In the genomic region with DNA sequence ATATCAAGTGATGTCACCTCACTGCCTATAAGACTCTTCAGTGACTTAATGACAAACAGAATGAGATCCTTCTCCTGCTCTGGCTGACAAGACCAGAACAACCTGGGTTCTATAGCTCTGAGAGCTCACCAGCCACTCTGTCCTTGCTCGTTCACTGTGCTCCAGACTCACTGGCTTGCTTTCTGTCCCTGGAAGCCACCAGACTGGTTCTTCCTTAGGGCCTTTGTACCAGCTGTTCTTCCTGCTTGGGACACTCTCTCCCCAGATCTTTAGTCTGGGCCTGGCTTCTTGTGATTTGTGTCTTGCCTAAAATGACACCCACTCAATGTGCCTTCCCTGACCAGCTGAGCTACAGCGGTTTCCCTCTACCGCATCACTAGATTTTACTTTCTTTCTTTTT, we compare ENCODE assay signal across 22 cellular contexts.
DNase-seq lines count a peak whose midpoint lies in the region; ATAC-seq and TF ChIP-seq lines count a peak whose summit lies in the region.
"Had no signal": no experiment of that assay in that cellular context is flagged by ENCODE, and none has a peak within 500 bp of the region (broad histone marks: within the 10 kb centered on the region; RNA-seq: fewer than 3 reads in every experiment).

No MANE protein-coding gene starts in this region.

- no peak overlapping the region for H3K9ac ChIP-seq in mammary epithelial cell (ENCODE audit: insufficient read depth, low read length)
- H3K9ac ChIP-seq: BLaER1 had no signal

- H3K4me2 ChIP-seq in mammary epithelial cell (ENCODE audit: insufficient read depth, low read depth, low read length), result peak overlapping the region; percentile 75
- H3K4me2 ChIP-seq: BLaER1 had no signal

- dilution Hi-C loops in mammary epithelial cell (cut with HindIII; ENCODE audit: low sequenced_read_pairs), result no loop called here

- intact Hi-C loops in mammary epithelial cell (cut with micrococcal nuclease) (loop anchor here (5.0 kb wide), 2 partner anchors 37 to 302 kb away; no protein-coding TSS in a partner anchor), thyroid gland (cut with DNase I) (no loop called here)

- H3K4me3 ChIP-seq in mammary epithelial cell (replicated peaks in 1 of 3; ENCODE audit: insufficient read depth in 1 of 3, low read depth in 2 of 3, low read length in 3 of 3), result peak overlapping the region; percentile 1 to 8 (median 3)
- no peak overlapping the region for H3K4me3 ChIP-seq in thyroid gland (replicated peaks in 1 of 3)
- H3K4me3 ChIP-seq: BLaER1, heart right ventricle, tibial artery had no signal

- H4K20me1 ChIP-seq in mammary epithelial cell (ENCODE audit: insufficient read depth, low read length), result no peaks in the 10 kb centered on the region

- H3K27me3 Mint-ChIP-seq in memory B cell, result no peaks in the 10 kb centered on the region
- H3K27me3 Mint-ChIP-seq: activated naive CD8-positive, alpha-beta T cell treated with anti-CD3 and anti-CD28 coated beads, Interleukin-2, amount 10 ng/mL, durations not matched to agents 7 days and 5 days had no signal

- H3K36me3 Mint-ChIP-seq in memory B cell, result peaks cover 2% of the 10 kb centered on the region
- H3K36me3 Mint-ChIP-seq: immature natural killer cell had no signal

- H3K4me3 Mint-ChIP-seq in memory B cell, result no peak overlapping the region
- H3K4me3 Mint-ChIP-seq: activated CD8-positive, alpha-beta T cell treated with anti-CD3 and anti-CD28 coated beads, Interleukin-2, amount 10 ng/mL, durations not matched to agents 7 days and 5 days; activated naive CD8-positive, alpha-beta T cell treated with anti-CD3 and anti-CD28 coated beads, Interleukin-2, amount 10 ng/mL, durations not matched to agents 7 days and 5 days; immature natural killer cell; nephron progenitor cell; T-helper 1 cell treated with Interleukin-12 subunit alpha and Interleukin-12 subunit beta and Interleukin-4 antibody, amounts not matched to agents 30 μg/mL and 1 μg/mL, for 36 hours had no signal

- peak overlapping the region; percentile 28 for H3K27ac Mint-ChIP-seq in memory B cell
- H3K27ac Mint-ChIP-seq: activated CD8-positive, alpha-beta T cell treated with anti-CD3 and anti-CD28 coated beads, Interleukin-2, amount 10 ng/mL, durations not matched to agents 7 days and 5 days; activated naive CD8-positive, alpha-beta T cell treated with anti-CD3 and anti-CD28 coated beads, Interleukin-2, amount 10 ng/mL, durations not matched to agents 7 days and 5 days; immature natural killer cell; nephron progenitor cell; T-helper 1 cell treated with Interleukin-12 subunit alpha and Interleukin-12 subunit beta and Interleukin-4 antibody, amounts not matched to agents 30 μg/mL and 1 μg/mL, for 36 hours had no signal

- BruUV-seq in mammary epithelial cell (replicated peaks; lab: Mats Ljungman, UMichigan), result no TSS peak

- DNase-seq in NCI-H510A treated with DMSO at 0.1 percent for 48 hours (lab: John Stamatoyannopoulos, UW) (peak; percentile 57), NCI-H510A (lab: John Stamatoyannopoulos, UW) (no peak), mammary epithelial cell (no peak), memory B cell (ENCODE audit: low spot score in 2 of 2) (no peak), thyroid gland (peak; percentile 27 to 35), SW 1271 (lab: John Stamatoyannopoulos, UW) (no peak), GM19238 (ENCODE audit: insufficient read length, low spot score) (no peak)
- DNase-seq in stimulated activated naive CD4-positive, alpha-beta T cell (lab: John Stamatoyannopoulos, UW), result no peak
- DNase-seq: activated CD4-positive, CD25-positive, alpha-beta regulatory T cell; activated CD8-positive, alpha-beta T cell treated with anti-CD3 and anti-CD28 coated beads, Interleukin-2, amount 10 ng/mL, durations not matched to agents 7 days and 5 days; activated naive CD8-positive, alpha-beta T cell treated with anti-CD3 and anti-CD28 coated beads, Interleukin-2, amount 10 ng/mL, durations not matched to agents 7 days and 5 days; activated T-cell treated with anti-CD3 and anti-CD28 coated beads, Interleukin-2, amount 50 U/mL, for 48 hours; effector CD4-positive, alpha-beta T cell; heart right ventricle; immature natural killer cell; NCI-H446; nephron progenitor cell; stimulated activated CD4-positive, alpha-beta T cell treated with anti-CD3 and anti-CD28 coated beads, Interleukin-12 subunit alpha, Interleukin-12 subunit beta, amount 100 ng/mL, for 4 hours; tibial artery had no signal

- WGBS in mammary epithelial cell (ENCODE audit: low coverage, missing lambda C conversion rate), result 23% methylated on average over 3 of the region's 3 CpGs
- 87 to 93% methylated on average over 3 of the region's 3 CpGs for WGBS in thyroid gland, 2 donors

- in situ Hi-C loops in mammary epithelial cell (cut with MboI; ENCODE audit: low sequenced_read_pairs in 2 of 2), result loop anchor here (5.0 to 10.0 kb wide), 2 partner anchors 37 to 105 kb away; no protein-coding TSS in a partner anchor

- no peak for ATAC-seq in memory B cell (ENCODE audit: low read depth)
- ATAC-seq: activated CD8-positive, alpha-beta T cell treated with anti-CD3 and anti-CD28 coated beads, Interleukin-2, amount 10 ng/mL, durations not matched to agents 7 days and 5 days; heart right ventricle; Right ventricle myocardium inferior had no signal

- H3K9me3 Mint-ChIP-seq in memory B cell, result no peaks in the 10 kb centered on the region
- H3K9me3 Mint-ChIP-seq: activated naive CD8-positive, alpha-beta T cell treated with anti-CD3 and anti-CD28 coated beads, Interleukin-2, amount 10 ng/mL, durations not matched to agents 7 days and 5 days; immature natural killer cell; T-helper 1 cell treated with Interleukin-12 subunit alpha and Interleukin-12 subunit beta and Interleukin-4 antibody, amounts not matched to agents 30 μg/mL and 1 μg/mL, for 36 hours had no signal

- H3K36me3 ChIP-seq in mammary epithelial cell (ENCODE audit: insufficient read depth, low read length) (no peaks in the 10 kb centered on the region), thyroid gland (no peaks in the 10 kb centered on the region)
- H3K36me3 ChIP-seq: BLaER1, heart right ventricle, tibial artery had no signal

- peak overlapping the region; percentile 51 for H3K27ac ChIP-seq in mammary epithelial cell (ENCODE audit: insufficient read depth, low read depth, low read length)
- no peak overlapping the region for H3K27ac ChIP-seq in thyroid gland
- H3K27ac ChIP-seq: BLaER1, heart right ventricle, tibial artery had no signal

- H3K4me1 ChIP-seq in mammary epithelial cell (ENCODE audit: insufficient read depth, low read length) (peaks cover 75% of the 10 kb centered on the region), thyroid gland (peaks cover 36 to 48% of the 10 kb centered on the region in 2 donors)

- H3K27me3 ChIP-seq in mammary epithelial cell (ENCODE audit: insufficient read depth, low read length) (no peaks in the 10 kb centered on the region), thyroid gland (no peaks in the 10 kb centered on the region)
- H3K27me3 ChIP-seq: BLaER1, heart right ventricle, tibial artery had no signal

- peak overlapping the region; percentile 15 for H2AFZ ChIP-seq in mammary epithelial cell (ENCODE audit: low read depth, low read length)

- peaks cover 23% of the 10 kb centered on the region for H3K4me1 Mint-ChIP-seq in memory B cell

- CTCF ChIA-PET in mammary epithelial cell (lab: Charles Lee; ENCODE audit: low non-redundant PET), result interaction anchor here (0.7 kb wide), 1 partner anchor 230 kb away, joined by 3 read pairs; no protein-coding TSS in a partner anchor

- H3K79me2 ChIP-seq in mammary epithelial cell (ENCODE audit: insufficient read depth, low read length), result peaks cover 69% of the 10 kb centered on the region

- no peak for TF ChIP-seq CTCF in mammary epithelial cell (conservative IDR thresholded peaks at IDR 0.05 in 1 of 2, IDR thresholded peaks at IDR 0.05 in 1 of 2; ENCODE audit: extremely low read depth in 1 of 2, insufficient read depth in 1 of 2, low read depth in 1 of 2, low read length in 2 of 2)
- no peak for TF ChIP-seq CTCF in thyroid gland (IDR thresholded peaks at IDR 0.05)

- H3K9me3 ChIP-seq in mammary epithelial cell (replicated peaks; ENCODE audit: insufficient read depth, low read length) (no peaks in the 10 kb centered on the region), thyroid gland (no peaks in the 10 kb centered on the region)
- H3K9me3 ChIP-seq: heart right ventricle, tibial artery had no signal

- TF ChIP-seq POLR2A in thyroid gland (IDR thresholded peaks at IDR 0.05), result no peak

Comparison
In these comparisons a context has a peak if more than half of its experiments do, and no peak if none do; other contexts are left out.
1. DNase-seq: peak in NCI-H510A treated with DMSO at 0.1 percent for 48 hours (single experiment) and thyroid gland (2 of 2); none in NCI-H510A (single experiment), mammary epithelial cell (single experiment), memory B cell (0 of 2), SW 1271 (0 of 2), stimulated activated naive CD4-positive, alpha-beta T cell (0 of 6) and GM19238 (single experiment).
2. H3K4me3 ChIP-seq: peak in mammary epithelial cell (3 of 3); none in thyroid gland (0 of 3).